ENCODE assay signal across 15 cellular contexts in the genomic region with DNA sequence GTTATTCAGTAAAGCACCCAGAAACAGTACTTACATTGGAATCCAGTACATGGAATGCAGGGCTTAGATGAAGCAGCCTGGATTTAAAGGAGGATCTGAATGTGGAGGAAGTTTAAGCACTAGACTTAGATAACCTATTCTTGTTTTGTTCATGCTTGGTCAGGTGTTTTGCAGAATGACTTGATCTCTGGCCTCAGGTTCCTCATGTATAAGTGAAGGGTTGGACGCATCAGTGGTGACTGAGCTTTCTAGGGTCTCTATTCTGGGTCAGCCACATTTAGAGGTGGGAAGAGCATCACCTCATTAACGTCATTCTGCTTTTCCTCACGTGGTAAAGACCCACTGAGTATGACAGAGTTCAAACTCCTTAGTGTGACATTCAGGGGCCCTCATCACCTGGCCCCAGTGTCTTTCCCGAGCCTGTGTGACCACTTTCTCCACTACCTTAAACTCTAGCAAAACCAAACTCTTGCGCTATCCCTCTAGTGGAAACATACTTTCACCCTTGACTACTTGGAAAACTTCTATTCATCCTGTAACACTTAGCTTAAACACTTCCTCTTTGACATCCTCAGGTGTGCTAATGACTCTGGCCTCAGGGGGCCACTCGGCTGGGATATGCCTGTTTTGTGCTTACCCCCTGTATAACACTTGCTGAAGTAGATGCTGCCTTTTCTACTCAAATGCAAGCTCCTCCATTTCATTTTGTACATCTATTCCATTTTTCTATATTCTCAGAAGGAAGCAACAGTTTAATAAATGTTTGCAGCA. TPM values are rescaled to one million over a fixed set of nuclear protein-coding genes. Genes with fewer than 3 reads are reported as not detected.
A peak's percentile ranks its signal among the peaks of the same experiment; 100 is the strongest.
DNase-seq lines count a peak whose midpoint lies in the region; ATAC-seq and TF ChIP-seq lines count a peak whose summit lies in the region.
"Had no signal": no experiment of that assay in that cellular context is flagged by ENCODE, and none has a peak within 500 bp of the region (broad histone marks: within the 10 kb centered on the region; RNA-seq: fewer than 3 reads in every experiment).

No MANE protein-coding gene starts in this region.

- no peak overlapping the region for H3K4me2 ChIP-seq in GM23248 (ENCODE audit: unreplicated experiment)
- H3K4me2 ChIP-seq: BLaER1 had no signal

- H3K27ac Mint-ChIP-seq in activated CD4-positive, alpha-beta T cell treated with anti-CD3 and anti-CD28 coated beads for 36 hours: no peak overlapping the region
- H3K27ac Mint-ChIP-seq: naive B cell had no signal

- peaks cover 42% of the 10 kb centered on the region for H3K27me3 Mint-ChIP-seq in activated CD4-positive, alpha-beta T cell treated with anti-CD3 and anti-CD28 coated beads for 36 hours

- ATAC-seq in activated CD4-positive, alpha-beta T cell treated with anti-CD3 and anti-CD28 coated beads for 36 hours: no peak
- ATAC-seq in activated CD4-positive, CD25-positive, alpha-beta regulatory T cell treated with anti-CD3 and anti-CD28 coated beads, Interleukin-2, amount 50 U/mL, for 24 hours: no peak

- H3K9me3 Mint-ChIP-seq in activated CD4-positive, alpha-beta T cell treated with anti-CD3 and anti-CD28 coated beads for 36 hours (ENCODE audit: low read depth): peaks cover 5% of the 10 kb centered on the region

- H3K9me3 ChIP-seq in GM23248 (ENCODE audit: low read depth) (no peaks in the 10 kb centered on the region), HUES48 (ENCODE audit: control insufficient read depth, insufficient read depth, low read length) (no peaks in the 10 kb centered on the region)

- WGBS in GM23248 (ENCODE audit: low coverage in 1 of 2, low lambda C conversion rate in 2 of 2, missing lambda C conversion rate in 2 of 2), 2 experiments: 55 to 59% methylated on average over 6 of the region's 6 CpGs

- intact Hi-C loops in activated CD4-positive, alpha-beta T cell treated with anti-CD3 and anti-CD28 coated beads for 36 hours (cut with DNase I, micrococcal nuclease): no loop called here

- POLR2A ChIA-PET in activated CD4-positive, alpha-beta T cell treated with anti-CD3 and anti-CD28 coated beads for 36 hours (lab: Charles Lee): no interaction called here

- no peak overlapping the region for H3K4me3 Mint-ChIP-seq in activated CD4-positive, alpha-beta T cell treated with anti-CD3 and anti-CD28 coated beads for 36 hours

- no peaks in the 10 kb centered on the region for H3K4me1 ChIP-seq in GM23248 (ENCODE audit: insufficient read depth)
- peaks cover 13% of the 10 kb centered on the region for H3K4me1 ChIP-seq in HUES48 (ENCODE audit: control insufficient read depth, insufficient read depth, low read length)

- peaks cover 32% of the 10 kb centered on the region for H3K27me3 ChIP-seq in GM23248 (replicated peaks; ENCODE audit: insufficient read depth)
- peaks cover 36% of the 10 kb centered on the region for H3K27me3 ChIP-seq in HUES48 (ENCODE audit: control insufficient read depth, insufficient read depth, low read length)
- H3K27me3 ChIP-seq in layer of hippocampus (ENCODE audit: control insufficient read depth, insufficient read depth, low read length): peaks cover 2% of the 10 kb centered on the region
- H3K27me3 ChIP-seq: BLaER1 had no signal

- H3K27ac ChIP-seq in GM23248: no peak overlapping the region
- H3K27ac ChIP-seq in HUES48 (ENCODE audit: low read depth, low read length): no peak overlapping the region
- peak overlapping the region; percentile 35 for H3K27ac ChIP-seq in layer of hippocampus (ENCODE audit: low read depth, low read length)
- H3K27ac ChIP-seq: BLaER1, epithelial cell of prostate, skin epidermis had no signal

- TF ChIP-seq CTCF in GM13977 (IDR thresholded peaks at IDR 0.05; ENCODE audit: extremely low read depth, insufficient read depth, missing control alignments): no peak
- TF ChIP-seq CTCF in foreskin fibroblast (IDR thresholded peaks at IDR 0.05; ENCODE audit: low read depth, low read length): no peak

- H3K36me3 ChIP-seq in GM23248 (ENCODE audit: low read depth): no peaks in the 10 kb centered on the region
- H3K36me3 ChIP-seq in HUES48 (ENCODE audit: control insufficient read depth, insufficient read depth, low read length): no peaks in the 10 kb centered on the region
- H3K36me3 ChIP-seq: BLaER1 had no signal

- H3K36me3 Mint-ChIP-seq in activated CD4-positive, alpha-beta T cell treated with anti-CD3 and anti-CD28 coated beads for 36 hours (ENCODE audit: low read depth): no peaks in the 10 kb centered on the region

- peak overlapping the region; percentile 65; the same call in 1 of the 2 replicates for H2AFZ ChIP-seq in GM23248

- peaks cover 4% of the 10 kb centered on the region for H3K4me1 Mint-ChIP-seq in activated CD4-positive, alpha-beta T cell treated with anti-CD3 and anti-CD28 coated beads for 36 hours

- in situ Hi-C loops in GM13977 (cut with MboI; ENCODE audit: low pct_unique_long_range_greater_than_20kb, low sequenced_read_pairs, unreplicated experiment): loop anchor here (25.0 kb wide), 1 partner anchor 837 kb away; no protein-coding TSS in a partner anchor
- in situ Hi-C loops in GM23248 (cut with MboI): no loop called here

- no peaks in the 10 kb centered on the region for H3K9me2 ChIP-seq in GM23248 (ENCODE audit: insufficient read depth)

- DNase-seq in GM13977 (ENCODE audit: low spot score) (peak; percentile 17), GM23248 (no peak), NCI-H2081 treated with DMSO at 0.1 percent for 48 hours (lab: John Stamatoyannopoulos, UW) (no peak), foreskin fibroblast (no peak)
- no peak for DNase-seq in activated CD4-positive, alpha-beta T cell treated with anti-CD3 and anti-CD28 coated beads for 36 hours
- DNase-seq: activated T-cell treated with anti-CD3 and anti-CD28 coated beads for 4 hours, GF-D8, naive B cell, NCI-H226 had no signal

- no peaks in the 10 kb centered on the region for H3F3A ChIP-seq in GM23248 (ENCODE audit: insufficient read depth)

- no peaks in the 10 kb centered on the region for H4K20me1 ChIP-seq in GM23248 (ENCODE audit: insufficient read depth)
- H4K20me1 ChIP-seq: BLaER1 had no signal

- no peaks in the 10 kb centered on the region for H3K79me2 ChIP-seq in GM23248 (ENCODE audit: insufficient read depth)

- H3K4me3 ChIP-seq in GM23248 (no peak overlapping the region), HUES48 (ENCODE audit: low read depth, low read length) (peak overlapping the region; percentile 47), foreskin fibroblast (ENCODE audit: low read depth in 1 of 2, low read length in 2 of 2) (no peak overlapping the region)
- H3K4me3 ChIP-seq: BLaER1 had no signal

- CTCF ChIA-PET in activated CD4-positive, alpha-beta T cell treated with anti-CD3 and anti-CD28 coated beads for 36 hours (lab: Charles Lee): interaction anchor here (0.9 to 3.4 kb wide), 2 partner anchors 8 to 15 kb away, joined by 3 to 13 read pairs; no protein-coding TSS in a partner anchor

- H3K9ac ChIP-seq in GM23248 (no peak overlapping the region), HUES48 (ENCODE audit: low read depth, low read length) (no peak overlapping the region)
- H3K9ac ChIP-seq: BLaER1 had no signal

RNA-seq across cellular contexts. Expression of a gene that starts 0.9 kb away (rescaled TPM):
- not detected in 2 replicates for total RNA-seq in GM23248 (2014; rRNA removed; shearing (Covaris generic))
- not detected in 2 replicates for polyA plus RNA-seq in GM23248 (2016; fragmentation: Nextera tagmentation; extraction: Ambion mirVana)
- not detected for total RNA-seq in activated CD4-positive, alpha-beta T cell treated with anti-CD3 and anti-CD28 coated beads for 36 hours

RNA-seq across cellular contexts. Expression of a gene that starts 58.4 kb away (rescaled TPM):
- total RNA-seq in GM23248 (2014; rRNA removed; shearing (Covaris generic)): 23.5 and 28.3 TPM in 2 replicates
- 26.1 and 26.9 TPM in 2 replicates for polyA plus RNA-seq in GM23248 (2016; fragmentation: Nextera tagmentation; extraction: Ambion mirVana)
- 10 to 100 TPM; 26.7 to 34.2 TPM for total RNA-seq in activated CD4-positive, alpha-beta T cell treated with anti-CD3 and anti-CD28 coated beads for 36 hours

RNA-seq across cellular contexts. Expression of a gene that starts 58.5 kb away (rescaled TPM):
- 13.9 and 16.0 TPM in 2 replicates for total RNA-seq in GM23248 (2014; rRNA removed; shearing (Covaris generic))
- 15.4 and 16.0 TPM in 2 replicates for polyA plus RNA-seq in GM23248 (2016; fragmentation: Nextera tagmentation; extraction: Ambion mirVana)
- 10 to 100 TPM; 29.9 to 33.7 TPM for total RNA-seq in activated CD4-positive, alpha-beta T cell treated with anti-CD3 and anti-CD28 coated beads for 36 hours
